1 cellular context compared by ENCODE assay signal in the genomic region with DNA sequence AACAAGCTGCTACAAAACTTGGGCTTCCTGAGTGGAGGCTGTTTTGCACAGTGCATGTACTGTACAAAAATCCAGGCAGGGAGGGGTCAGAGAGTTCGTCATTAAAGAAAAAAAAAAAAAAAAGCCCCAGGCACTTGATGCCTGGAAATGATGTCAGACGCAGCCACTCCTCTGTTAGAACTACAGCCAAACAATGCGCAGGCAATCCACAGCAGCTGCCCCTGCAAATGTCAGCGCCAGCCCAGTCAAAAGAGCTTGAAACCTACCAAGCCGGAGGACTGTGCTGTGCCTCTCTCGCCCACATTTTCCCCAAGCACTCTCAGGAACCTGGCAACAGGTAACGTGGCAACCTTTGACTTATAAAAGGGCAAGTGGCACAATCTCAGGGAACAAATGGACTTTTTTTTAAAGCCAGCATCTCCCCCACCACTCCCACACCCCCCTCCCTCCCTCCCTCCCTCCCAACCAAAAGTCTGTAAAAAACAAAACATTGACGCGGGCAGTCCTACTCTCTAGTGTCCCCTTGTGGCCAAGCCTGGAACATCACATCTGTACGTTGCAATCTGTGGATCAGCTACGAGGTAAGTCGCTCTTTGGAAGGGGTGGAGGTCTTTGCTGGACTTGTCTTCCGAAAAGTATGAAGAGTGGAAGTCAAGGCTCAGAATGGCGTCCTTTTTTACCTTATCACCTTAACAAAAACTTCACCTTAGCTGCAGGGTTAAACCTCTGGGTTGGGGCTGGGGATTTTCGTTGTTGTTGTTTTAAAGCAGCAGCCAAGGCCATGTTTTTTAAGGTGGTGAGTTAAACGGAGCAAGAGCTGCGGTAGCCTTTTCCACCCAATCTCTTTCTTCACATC.
TF ChIP-seq lines count a peak whose summit lies in the region.

No MANE protein-coding gene starts in this region.

TF ChIP-seq in HepG2, 621 proteins besides CTCF, POLR2A, EP300 and RAD21 (continued from another document and continues in another):
- TF ChIP-seq, protein P1, sequence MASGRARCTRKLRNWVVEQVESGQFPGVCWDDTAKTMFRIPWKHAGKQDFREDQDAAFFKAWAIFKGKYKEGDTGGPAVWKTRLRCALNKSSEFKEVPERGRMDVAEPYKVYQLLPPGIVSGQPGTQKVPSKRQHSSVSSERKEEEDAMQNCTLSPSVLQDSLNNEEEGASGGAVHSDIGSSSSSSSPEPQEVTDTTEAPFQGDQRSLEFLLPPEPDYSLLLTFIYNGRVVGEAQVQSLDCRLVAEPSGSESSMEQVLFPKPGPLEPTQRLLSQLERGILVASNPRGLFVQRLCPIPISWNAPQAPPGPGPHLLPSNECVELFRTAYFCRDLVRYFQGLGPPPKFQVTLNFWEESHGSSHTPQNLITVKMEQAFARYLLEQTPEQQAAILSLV (CRISPR knock-in tag; IDR thresholded peaks at IDR 0.05; ENCODE audit: borderline replicate concordance): no peak
- TF ChIP-seq, protein P2, sequence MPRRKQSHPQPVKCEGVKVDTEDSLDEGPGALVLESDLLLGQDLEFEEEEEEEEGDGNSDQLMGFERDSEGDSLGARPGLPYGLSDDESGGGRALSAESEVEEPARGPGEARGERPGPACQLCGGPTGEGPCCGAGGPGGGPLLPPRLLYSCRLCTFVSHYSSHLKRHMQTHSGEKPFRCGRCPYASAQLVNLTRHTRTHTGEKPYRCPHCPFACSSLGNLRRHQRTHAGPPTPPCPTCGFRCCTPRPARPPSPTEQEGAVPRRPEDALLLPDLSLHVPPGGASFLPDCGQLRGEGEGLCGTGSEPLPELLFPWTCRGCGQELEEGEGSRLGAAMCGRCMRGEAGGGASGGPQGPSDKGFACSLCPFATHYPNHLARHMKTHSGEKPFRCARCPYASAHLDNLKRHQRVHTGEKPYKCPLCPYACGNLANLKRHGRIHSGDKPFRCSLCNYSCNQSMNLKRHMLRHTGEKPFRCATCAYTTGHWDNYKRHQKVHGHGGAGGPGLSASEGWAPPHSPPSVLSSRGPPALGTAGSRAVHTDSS (CRISPR knock-in tag; conservative IDR thresholded peaks at IDR 0.05): no peak
- peak; percentile 7; the same call in 1 of the 2 replicates for TF ChIP-seq SIX4 (CRISPR knock-in tag; IDR thresholded peaks at IDR 0.05)
- TF ChIP-seq, protein P3, sequence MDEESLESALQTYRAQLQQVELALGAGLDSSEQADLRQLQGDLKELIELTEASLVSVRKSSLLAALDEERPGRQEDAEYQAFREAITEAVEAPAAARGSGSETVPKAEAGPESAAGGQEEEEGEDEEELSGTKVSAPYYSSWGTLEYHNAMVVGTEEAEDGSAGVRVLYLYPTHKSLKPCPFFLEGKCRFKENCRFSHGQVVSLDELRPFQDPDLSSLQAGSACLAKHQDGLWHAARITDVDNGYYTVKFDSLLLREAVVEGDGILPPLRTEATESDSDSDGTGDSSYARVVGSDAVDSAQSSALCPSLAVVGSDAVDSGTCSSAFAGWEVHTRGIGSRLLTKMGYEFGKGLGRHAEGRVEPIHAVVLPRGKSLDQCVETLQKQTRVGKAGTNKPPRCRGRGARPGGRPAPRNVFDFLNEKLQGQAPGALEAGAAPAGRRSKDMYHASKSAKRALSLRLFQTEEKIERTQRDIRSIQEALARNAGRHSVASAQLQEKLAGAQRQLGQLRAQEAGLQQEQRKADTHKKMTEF (CRISPR knock-in tag; IDR thresholded peaks at IDR 0.05): peak; percentile 62; the same call in 1 of the 2 replicates
- TF ChIP-seq CCDC6 (CRISPR knock-in tag; IDR thresholded peaks at IDR 0.05): peak; percentile 7; the same call in 1 of the 2 replicates
- TF ChIP-seq MYC (CRISPR knock-in tag; IDR thresholded peaks at IDR 0.05; ENCODE audit: borderline replicate concordance): 0 out of 2 replicates have a peak, but pooled peaks have one; percentile 50
- peak; percentile 80 for TF ChIP-seq CREM (IDR thresholded peaks at IDR 0.05)
- TF ChIP-seq CREM (CRISPR knock-in tag; IDR thresholded peaks at IDR 0.05): no peak
- peak; percentile 75; the same call in 1 of the 2 replicates for TF ChIP-seq ZSCAN31 (CRISPR knock-in tag; IDR thresholded peaks at IDR 0.05; ENCODE audit: low read depth)
- TF ChIP-seq NR2F1 (CRISPR knock-in tag; IDR thresholded peaks at IDR 0.05): no peak
- 0 out of 2 replicates have a peak, but pooled peaks have one; percentile 24 for TF ChIP-seq ZNF792 (CRISPR knock-in tag; IDR thresholded peaks at IDR 0.05)
- TF ChIP-seq, protein P4, sequence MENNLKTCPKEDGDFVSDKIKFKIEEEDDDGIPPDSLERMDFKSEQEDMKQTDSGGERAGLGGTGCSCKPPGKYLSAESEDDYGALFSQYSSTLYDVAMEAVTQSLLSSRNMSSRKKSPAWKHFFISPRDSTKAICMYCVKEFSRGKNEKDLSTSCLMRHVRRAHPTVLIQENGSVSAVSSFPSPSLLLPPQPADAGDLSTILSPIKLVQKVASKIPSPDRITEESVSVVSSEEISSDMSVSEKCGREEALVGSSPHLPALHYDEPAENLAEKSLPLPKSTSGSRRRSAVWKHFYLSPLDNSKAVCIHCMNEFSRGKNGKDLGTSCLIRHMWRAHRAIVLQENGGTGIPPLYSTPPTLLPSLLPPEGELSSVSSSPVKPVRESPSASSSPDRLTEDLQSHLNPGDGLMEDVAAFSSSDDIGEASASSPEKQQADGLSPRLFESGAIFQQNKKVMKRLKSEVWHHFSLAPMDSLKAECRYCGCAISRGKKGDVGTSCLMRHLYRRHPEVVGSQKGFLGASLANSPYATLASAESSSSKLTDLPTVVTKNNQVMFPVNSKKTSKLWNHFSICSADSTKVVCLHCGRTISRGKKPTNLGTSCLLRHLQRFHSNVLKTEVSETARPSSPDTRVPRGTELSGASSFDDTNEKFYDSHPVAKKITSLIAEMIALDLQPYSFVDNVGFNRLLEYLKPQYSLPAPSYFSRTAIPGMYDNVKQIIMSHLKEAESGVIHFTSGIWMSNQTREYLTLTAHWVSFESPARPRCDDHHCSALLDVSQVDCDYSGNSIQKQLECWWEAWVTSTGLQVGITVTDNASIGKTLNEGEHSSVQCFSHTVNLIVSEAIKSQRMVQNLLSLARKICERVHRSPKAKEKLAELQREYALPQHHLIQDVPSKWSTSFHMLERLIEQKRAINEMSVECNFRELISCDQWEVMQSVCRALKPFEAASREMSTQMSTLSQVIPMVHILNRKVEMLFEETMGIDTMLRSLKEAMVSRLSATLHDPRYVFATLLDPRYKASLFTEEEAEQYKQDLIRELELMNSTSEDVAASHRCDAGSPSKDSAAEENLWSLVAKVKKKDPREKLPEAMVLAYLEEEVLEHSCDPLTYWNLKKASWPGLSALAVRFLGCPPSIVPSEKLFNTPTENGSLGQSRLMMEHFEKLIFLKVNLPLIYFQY (CRISPR knock-in tag; IDR thresholded peaks at IDR 0.05; ENCODE audit: borderline replicate concordance): no peak
- TF ChIP-seq, protein P5, sequence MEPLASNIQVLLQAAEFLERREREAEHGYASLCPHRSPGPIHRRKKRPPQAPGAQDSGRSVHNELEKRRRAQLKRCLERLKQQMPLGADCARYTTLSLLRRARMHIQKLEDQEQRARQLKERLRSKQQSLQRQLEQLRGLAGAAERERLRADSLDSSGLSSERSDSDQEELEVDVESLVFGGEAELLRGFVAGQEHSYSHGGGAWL (CRISPR knock-in tag; IDR thresholded peaks at IDR 0.05): no peak
- no peak for TF ChIP-seq NR2F2 (IDR thresholded peaks at IDR 0.05; ENCODE audit: borderline replicate concordance, low read depth)
- TF ChIP-seq MTF1 (CRISPR knock-in tag; IDR thresholded peaks at IDR 0.05): no peak
- TF ChIP-seq KAT8 (CRISPR knock-in tag; IDR thresholded peaks at IDR 0.05): peak; percentile 55; the same call in 1 of the 2 replicates
- TF ChIP-seq PHF8 (CRISPR knock-in tag; IDR thresholded peaks at IDR 0.05): peak; percentile 23
- TF ChIP-seq, protein P6, sequence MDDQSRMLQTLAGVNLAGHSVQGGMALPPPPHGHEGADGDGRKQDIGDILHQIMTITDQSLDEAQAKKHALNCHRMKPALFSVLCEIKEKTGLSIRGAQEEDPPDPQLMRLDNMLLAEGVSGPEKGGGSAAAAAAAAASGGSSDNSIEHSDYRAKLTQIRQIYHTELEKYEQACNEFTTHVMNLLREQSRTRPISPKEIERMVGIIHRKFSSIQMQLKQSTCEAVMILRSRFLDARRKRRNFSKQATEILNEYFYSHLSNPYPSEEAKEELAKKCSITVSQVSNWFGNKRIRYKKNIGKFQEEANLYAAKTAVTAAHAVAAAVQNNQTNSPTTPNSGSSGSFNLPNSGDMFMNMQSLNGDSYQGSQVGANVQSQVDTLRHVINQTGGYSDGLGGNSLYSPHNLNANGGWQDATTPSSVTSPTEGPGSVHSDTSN (CRISPR knock-in tag; IDR thresholded peaks at IDR 0.05; ENCODE audit: borderline replicate concordance): no peak
- TF ChIP-seq NFIC (IDR thresholded peaks at IDR 0.05; ENCODE audit: low read length): peak; percentile 42; the same call in 1 of the 2 replicates
- 0 out of 2 replicates have a peak, but pooled peaks have one; percentile 12 for TF ChIP-seq ZNF124 (CRISPR knock-in tag; IDR thresholded peaks at IDR 0.05)
- TF ChIP-seq GABPA (IDR thresholded peaks at IDR 0.05; ENCODE audit: low read depth, low read length): no peak
- TF ChIP-seq GABPA (CRISPR knock-in tag; IDR thresholded peaks at IDR 0.05; ENCODE audit: low read depth): peak; percentile 54
- TF ChIP-seq RFX5 (IDR thresholded peaks at IDR 0.05; ENCODE audit: low read depth, low read length): peak; percentile 78
- peak; percentile 50; the same call in 1 of the 2 replicates for TF ChIP-seq SOX5 (CRISPR knock-in tag; IDR thresholded peaks at IDR 0.05; ENCODE audit: borderline replicate concordance)
- TF ChIP-seq AGO2 (optimal IDR thresholded peaks at IDR 0.05; ENCODE audit: low read depth, low read length): peak; percentile 47
- no peak for TF ChIP-seq SMYD3 (CRISPR knock-in tag; IDR thresholded peaks at IDR 0.05)
- 0 out of 2 replicates have a peak, but pooled peaks have one; percentile 37 for TF ChIP-seq HDAC1 (CRISPR knock-in tag; IDR thresholded peaks at IDR 0.05)
- TF ChIP-seq ZNF562 (CRISPR knock-in tag; IDR thresholded peaks at IDR 0.05; ENCODE audit: borderline replicate concordance): no peak
- TF ChIP-seq, protein P7, sequence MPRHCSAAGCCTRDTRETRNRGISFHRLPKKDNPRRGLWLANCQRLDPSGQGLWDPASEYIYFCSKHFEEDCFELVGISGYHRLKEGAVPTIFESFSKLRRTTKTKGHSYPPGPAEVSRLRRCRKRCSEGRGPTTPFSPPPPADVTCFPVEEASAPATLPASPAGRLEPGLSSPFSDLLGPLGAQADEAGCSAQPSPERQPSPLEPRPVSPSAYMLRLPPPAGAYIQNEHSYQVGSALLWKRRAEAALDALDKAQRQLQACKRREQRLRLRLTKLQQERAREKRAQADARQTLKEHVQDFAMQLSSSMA (CRISPR knock-in tag; IDR thresholded peaks at IDR 0.05): no peak
- TF ChIP-seq XRCC5 (optimal IDR thresholded peaks at IDR 0.05; ENCODE audit: low read length): peak; percentile 5
- TF ChIP-seq, protein P8, sequence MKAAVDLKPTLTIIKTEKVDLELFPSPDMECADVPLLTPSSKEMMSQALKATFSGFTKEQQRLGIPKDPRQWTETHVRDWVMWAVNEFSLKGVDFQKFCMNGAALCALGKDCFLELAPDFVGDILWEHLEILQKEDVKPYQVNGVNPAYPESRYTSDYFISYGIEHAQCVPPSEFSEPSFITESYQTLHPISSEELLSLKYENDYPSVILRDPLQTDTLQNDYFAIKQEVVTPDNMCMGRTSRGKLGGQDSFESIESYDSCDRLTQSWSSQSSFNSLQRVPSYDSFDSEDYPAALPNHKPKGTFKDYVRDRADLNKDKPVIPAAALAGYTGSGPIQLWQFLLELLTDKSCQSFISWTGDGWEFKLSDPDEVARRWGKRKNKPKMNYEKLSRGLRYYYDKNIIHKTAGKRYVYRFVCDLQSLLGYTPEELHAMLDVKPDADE (CRISPR knock-in tag; IDR thresholded peaks at IDR 0.05): no peak
- peak; percentile 17; the same call in 1 of the 2 replicates for TF ChIP-seq MAZ (IDR thresholded peaks at IDR 0.05; ENCODE audit: borderline replicate concordance, low read depth, low read length)
- peak; percentile 70 for TF ChIP-seq MAZ (CRISPR knock-in tag; IDR thresholded peaks at IDR 0.05; ENCODE audit: low read depth)
- peak; percentile 56 for TF ChIP-seq ZNF430 (CRISPR knock-in tag; IDR thresholded peaks at IDR 0.05)
- TF ChIP-seq POLR2AphosphoS5 (IDR thresholded peaks at IDR 0.05; ENCODE audit: low read depth, low read length): peak; percentile 75
- TF ChIP-seq, protein P9, sequence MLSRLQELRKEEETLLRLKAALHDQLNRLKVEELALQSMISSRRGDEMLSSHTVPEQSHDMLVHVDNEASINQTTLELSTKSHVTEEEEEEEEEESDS (CRISPR knock-in tag; IDR thresholded peaks at IDR 0.05; ENCODE audit: borderline replicate concordance): no peak
- TF ChIP-seq, protein P10, sequence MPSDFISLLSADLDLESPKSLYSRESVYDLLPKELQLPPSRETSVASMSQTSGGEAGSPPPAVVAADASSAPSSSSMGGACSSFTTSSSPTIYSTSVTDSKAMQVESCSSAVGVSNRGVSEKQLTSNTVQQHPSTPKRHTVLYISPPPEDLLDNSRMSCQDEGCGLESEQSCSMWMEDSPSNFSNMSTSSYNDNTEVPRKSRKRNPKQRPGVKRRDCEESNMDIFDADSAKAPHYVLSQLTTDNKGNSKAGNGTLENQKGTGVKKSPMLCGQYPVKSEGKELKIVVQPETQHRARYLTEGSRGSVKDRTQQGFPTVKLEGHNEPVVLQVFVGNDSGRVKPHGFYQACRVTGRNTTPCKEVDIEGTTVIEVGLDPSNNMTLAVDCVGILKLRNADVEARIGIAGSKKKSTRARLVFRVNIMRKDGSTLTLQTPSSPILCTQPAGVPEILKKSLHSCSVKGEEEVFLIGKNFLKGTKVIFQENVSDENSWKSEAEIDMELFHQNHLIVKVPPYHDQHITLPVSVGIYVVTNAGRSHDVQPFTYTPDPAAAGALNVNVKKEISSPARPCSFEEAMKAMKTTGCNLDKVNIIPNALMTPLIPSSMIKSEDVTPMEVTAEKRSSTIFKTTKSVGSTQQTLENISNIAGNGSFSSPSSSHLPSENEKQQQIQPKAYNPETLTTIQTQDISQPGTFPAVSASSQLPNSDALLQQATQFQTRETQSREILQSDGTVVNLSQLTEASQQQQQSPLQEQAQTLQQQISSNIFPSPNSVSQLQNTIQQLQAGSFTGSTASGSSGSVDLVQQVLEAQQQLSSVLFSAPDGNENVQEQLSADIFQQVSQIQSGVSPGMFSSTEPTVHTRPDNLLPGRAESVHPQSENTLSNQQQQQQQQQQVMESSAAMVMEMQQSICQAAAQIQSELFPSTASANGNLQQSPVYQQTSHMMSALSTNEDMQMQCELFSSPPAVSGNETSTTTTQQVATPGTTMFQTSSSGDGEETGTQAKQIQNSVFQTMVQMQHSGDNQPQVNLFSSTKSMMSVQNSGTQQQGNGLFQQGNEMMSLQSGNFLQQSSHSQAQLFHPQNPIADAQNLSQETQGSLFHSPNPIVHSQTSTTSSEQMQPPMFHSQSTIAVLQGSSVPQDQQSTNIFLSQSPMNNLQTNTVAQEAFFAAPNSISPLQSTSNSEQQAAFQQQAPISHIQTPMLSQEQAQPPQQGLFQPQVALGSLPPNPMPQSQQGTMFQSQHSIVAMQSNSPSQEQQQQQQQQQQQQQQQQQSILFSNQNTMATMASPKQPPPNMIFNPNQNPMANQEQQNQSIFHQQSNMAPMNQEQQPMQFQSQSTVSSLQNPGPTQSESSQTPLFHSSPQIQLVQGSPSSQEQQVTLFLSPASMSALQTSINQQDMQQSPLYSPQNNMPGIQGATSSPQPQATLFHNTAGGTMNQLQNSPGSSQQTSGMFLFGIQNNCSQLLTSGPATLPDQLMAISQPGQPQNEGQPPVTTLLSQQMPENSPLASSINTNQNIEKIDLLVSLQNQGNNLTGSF (CRISPR knock-in tag; IDR thresholded peaks at IDR 0.05): no peak
- 0 out of 2 replicates have a peak, but pooled peaks have one; percentile 14 for TF ChIP-seq ZKSCAN8 (CRISPR knock-in tag; IDR thresholded peaks at IDR 0.05; ENCODE audit: borderline replicate concordance)
- TF ChIP-seq ZNF44 (CRISPR knock-in tag; IDR thresholded peaks at IDR 0.05): 0 out of 2 replicates have a peak, but pooled peaks have one; percentile 19
